In genomic region chr7:90574136-90574819, GRCh38 we compare ENCODE assay signal across 24 cellular contexts. TPM values are rescaled to one million over a fixed set of nuclear protein-coding genes. Genes with fewer than 3 reads are reported as not detected.
DNase-seq lines count a peak whose midpoint lies in the region; ATAC-seq and TF ChIP-seq lines count a peak whose summit lies in the region.
"Had no signal": no experiment of that assay in that cellular context is flagged by ENCODE, and none has a peak within 500 bp of the region (broad histone marks: within the 10 kb centered on the region; RNA-seq: fewer than 3 reads in every experiment).

No MANE protein-coding gene starts in this region.

- DNase-seq in WTC11 (ENCODE audit: low spot score) (no peak), fibroblast of the aortic adventitia (ENCODE audit: low read depth) (peak; percentile 94), left lung (no peak), sciatic nerve (ENCODE audit: low spot score) (no peak)
- no peak for DNase-seq in activated T-cell treated with anti-CD3 and anti-CD28 coated beads, Interleukin-2, amount 50 U/mL, for 1 hour
- DNase-seq in effector memory CD8-positive, alpha-beta T cell = no peak
- DNase-seq: activated CD4-positive, alpha-beta T cell treated with anti-CD3 and anti-CD28 coated beads, Interleukin-2, amount 10 ng/mL, durations not matched to agents 7 days and 5 days; activated CD8-positive, alpha-beta memory T cell treated with anti-CD3 and anti-CD28 coated beads, Interleukin-2, amount 50 U/mL, for 4 hours; activated gamma-delta T cell treated with Interleukin-2 at 50 U/mL for 16 hours; CD4-positive, alpha-beta T cell; DMS53; MM.1S; NCI-H1436 treated with DMSO at 0.1 percent for 48 hours; NCI-H82; PC-3; SJCRH30; small intestine; stimulated activated CD4-positive, alpha-beta T cell treated with anti-CD3 and anti-CD28 coated beads, Interleukin-4, amount 100 ng/mL, for 24 hours; stimulated activated naive CD8-positive, alpha-beta T cell treated with anti-CD3 and anti-CD28 coated beads, Interleukin-15, amount 100 ng/mL, for 72 hours; transverse colon had no signal

- H3K27me3 Mint-ChIP-seq in WTC11 (ENCODE audit: low read depth) = no peaks in the 10 kb centered on the region
- H3K27me3 Mint-ChIP-seq in effector memory CD8-positive, alpha-beta T cell = no peaks in the 10 kb centered on the region
- H3K27me3 Mint-ChIP-seq: activated CD4-positive, alpha-beta T cell treated with anti-CD3 and anti-CD28 coated beads, Interleukin-2, amount 10 ng/mL, durations not matched to agents 7 days and 5 days; natural killer cell treated with Interleukin-12 subunit alpha and Interleukin-12 subunit beta and Interleukin-15 and Interleukin-18, amount 100 ng/mL, for 72 hours had no signal

- no peaks in the 10 kb centered on the region for H3K36me3 Mint-ChIP-seq in WTC11
- no peaks in the 10 kb centered on the region for H3K36me3 Mint-ChIP-seq in effector memory CD8-positive, alpha-beta T cell (ENCODE audit: insufficient read depth)
- H3K36me3 Mint-ChIP-seq: natural killer cell treated with Interleukin-12 subunit alpha and Interleukin-12 subunit beta and Interleukin-15 and Interleukin-18, amount 100 ng/mL, for 72 hours had no signal

- no peaks in the 10 kb centered on the region for H3K9me3 ChIP-seq in left lung
- H3K9me3 ChIP-seq: prostate gland, SJCRH30, transverse colon had no signal

- no peaks in the 10 kb centered on the region for H3K4me1 Mint-ChIP-seq in WTC11
- H3K4me1 Mint-ChIP-seq in effector memory CD8-positive, alpha-beta T cell (ENCODE audit: low read depth in 2 of 2) = no peaks in the 10 kb centered on the region
- H3K4me1 Mint-ChIP-seq: activated CD4-positive, alpha-beta T cell treated with anti-CD3 and anti-CD28 coated beads, Interleukin-2, amount 10 ng/mL, durations not matched to agents 7 days and 5 days; stimulated activated naive CD8-positive, alpha-beta T cell treated with anti-CD3 and anti-CD28 coated beads, Interleukin-15, amount 100 ng/mL, for 72 hours had no signal

- no peak overlapping the region for H3K4me3 Mint-ChIP-seq in WTC11
- H3K4me3 Mint-ChIP-seq in effector memory CD8-positive, alpha-beta T cell = no peak overlapping the region
- H3K4me3 Mint-ChIP-seq: activated CD4-positive, alpha-beta T cell treated with anti-CD3 and anti-CD28 coated beads, Interleukin-2, amount 10 ng/mL, durations not matched to agents 7 days and 5 days; CD4-positive, alpha-beta T cell; natural killer cell treated with Interleukin-12 subunit alpha and Interleukin-12 subunit beta and Interleukin-15 and Interleukin-18, amount 100 ng/mL, for 72 hours; stimulated activated naive CD8-positive, alpha-beta T cell treated with anti-CD3 and anti-CD28 coated beads, Interleukin-15, amount 100 ng/mL, for 72 hours; T-helper 1 cell treated with Interleukin-12 subunit alpha and Interleukin-12 subunit beta and Interleukin-4 antibody, amounts not matched to agents 30 μg/mL and 1 μg/mL, for 36 hours had no signal

- H3K36me3 ChIP-seq in left lung = no peaks in the 10 kb centered on the region
- H3K36me3 ChIP-seq: prostate gland, SJCRH30, transverse colon had no signal

- TF ChIP-seq CTCF in WTC11 (IDR thresholded peaks at IDR 0.05) (no peak), fibroblast of the aortic adventitia (IDR thresholded peaks at IDR 0.05; ENCODE audit: insufficient read depth, low read length) (no peak), left lung (IDR thresholded peaks at IDR 0.05) (no peak)

- intact Hi-C loops in left lung (cut with DNase I) (no loop called here), sciatic nerve (cut with DNase I) (no loop called here)

- no peak overlapping the region for H3K4me3 ChIP-seq in fibroblast of the aortic adventitia (ENCODE audit: low read depth, low read length)
- no peak overlapping the region for H3K4me3 ChIP-seq in left lung
- H3K4me3 ChIP-seq: prostate gland, SJCRH30, transverse colon had no signal

- H3K9me3 Mint-ChIP-seq in WTC11 = no peaks in the 10 kb centered on the region
- H3K9me3 Mint-ChIP-seq in effector memory CD8-positive, alpha-beta T cell = no peaks in the 10 kb centered on the region
- H3K9me3 Mint-ChIP-seq: activated CD4-positive, alpha-beta T cell treated with anti-CD3 and anti-CD28 coated beads, Interleukin-2, amount 10 ng/mL, durations not matched to agents 7 days and 5 days; CD4-positive, alpha-beta T cell; natural killer cell treated with Interleukin-12 subunit alpha and Interleukin-12 subunit beta and Interleukin-15 and Interleukin-18, amount 100 ng/mL, for 72 hours; stimulated activated naive CD8-positive, alpha-beta T cell treated with anti-CD3 and anti-CD28 coated beads, Interleukin-15, amount 100 ng/mL, for 72 hours; T-helper 1 cell treated with Interleukin-12 subunit alpha and Interleukin-12 subunit beta and Interleukin-4 antibody, amounts not matched to agents 30 μg/mL and 1 μg/mL, for 36 hours had no signal

- H3K4me1 ChIP-seq in left lung = peaks cover 0 to 3% of the 10 kb centered on the region in 2 donors
- H3K4me1 ChIP-seq: prostate gland, SJCRH30, transverse colon had no signal

- H3K27ac ChIP-seq in left lung = no peak overlapping the region
- H3K27ac ChIP-seq: prostate gland, SJCRH30, transverse colon had no signal

- CTCF ChIA-PET in WTC11 (lab: Charles Lee) = no interaction called here

- no peaks in the 10 kb centered on the region for H3K27me3 ChIP-seq in left lung
- H3K27me3 ChIP-seq: SJCRH30, transverse colon had no signal

- POLR2A ChIA-PET in WTC11 (lab: Charles Lee) = no interaction called here

- H3K27ac Mint-ChIP-seq in WTC11 = no peak overlapping the region
- H3K27ac Mint-ChIP-seq in effector memory CD8-positive, alpha-beta T cell = no peak overlapping the region
- H3K27ac Mint-ChIP-seq: activated CD4-positive, alpha-beta T cell treated with anti-CD3 and anti-CD28 coated beads, Interleukin-2, amount 10 ng/mL, durations not matched to agents 7 days and 5 days; CD4-positive, alpha-beta T cell; natural killer cell treated with Interleukin-12 subunit alpha and Interleukin-12 subunit beta and Interleukin-15 and Interleukin-18, amount 100 ng/mL, for 72 hours; stimulated activated naive CD8-positive, alpha-beta T cell treated with anti-CD3 and anti-CD28 coated beads, Interleukin-15, amount 100 ng/mL, for 72 hours; T-helper 1 cell treated with Interleukin-12 subunit alpha and Interleukin-12 subunit beta and Interleukin-4 antibody, amounts not matched to agents 30 μg/mL and 1 μg/mL, for 36 hours had no signal

- ATAC-seq in WTC11 = peak; percentile 64
- ATAC-seq in left lung = peak; percentile 47
- peak; percentile 22 for ATAC-seq in sciatic nerve
- ATAC-seq in HG02840 (IDR thresholded peaks at IDR 0.05; ENCODE audit: low FRiP score, unreplicated experiment) = no peak
- ATAC-seq in effector memory CD8-positive, alpha-beta T cell (replicated peaks) = no peak
- ATAC-seq: natural killer cell treated with Interleukin-12 subunit alpha and Interleukin-12 subunit beta and Interleukin-15 and Interleukin-18, amount 100 ng/mL, for 72 hours; PC-3; stimulated activated naive CD8-positive, alpha-beta T cell treated with anti-CD3 and anti-CD28 coated beads, Interleukin-15, amount 100 ng/mL, for 72 hours had no signal

TF ChIP-seq in WTC11, 78 proteins besides CTCF, POLR2A, EP300 and RAD21 (continues in another document):
- TF ChIP-seq CDX4 (CRISPR knock-in tag; IDR thresholded peaks at IDR 0.05; ENCODE audit: borderline replicate concordance) (no peak), ETV6 (CRISPR knock-in tag; IDR thresholded peaks at IDR 0.05) (no peak), ATF3 (CRISPR knock-in tag; conservative IDR thresholded peaks at IDR 0.05) (no peak), NR3C1 (CRISPR knock-in tag; conservative IDR thresholded peaks at IDR 0.05; ENCODE audit: low read depth) (no peak), E2F4 (CRISPR knock-in tag; IDR thresholded peaks at IDR 0.05; ENCODE audit: borderline replicate concordance, low read depth) (no peak), ERG (CRISPR knock-in tag; IDR thresholded peaks at IDR 0.05) (no peak), RELA (CRISPR knock-in tag; IDR thresholded peaks at IDR 0.05; ENCODE audit: borderline replicate concordance) (no peak), MLX (CRISPR knock-in tag; IDR thresholded peaks at IDR 0.05) (no peak)

RNA-seq across cellular contexts. Expression of gene CDK14, which starts 21.8 kb away (rescaled TPM):
- total RNA-seq in WTC11 (2021) (35.0 to 57.9 TPM (median 38.3 TPM) in 3 replicates), fibroblast of the aortic adventitia (ENCODE audit: low replicate concordance) (26.7 and 44.8 TPM in 2 replicates), left lung (10 to 100 TPM; 37.5 to 45.1 TPM), sciatic nerve (79.4 TPM)
- total RNA-seq: activated CD4-positive, alpha-beta T cell treated with anti-CD3 and anti-CD28 coated beads, Interleukin-2, amount 10 ng/mL, durations not matched to agents 7 days and 5 days had no signal

Comparison
In these comparisons a context has a peak if more than half of its experiments do, and no peak if none do; other contexts are left out.
1. ATAC-seq: peak in WTC11 (single experiment), left lung (single experiment) and sciatic nerve (single experiment); none in HG02840 (single experiment) and effector memory CD8-positive, alpha-beta T cell (single experiment).